9 cellular contexts compared by ENCODE assay signal in the genomic region with DNA sequence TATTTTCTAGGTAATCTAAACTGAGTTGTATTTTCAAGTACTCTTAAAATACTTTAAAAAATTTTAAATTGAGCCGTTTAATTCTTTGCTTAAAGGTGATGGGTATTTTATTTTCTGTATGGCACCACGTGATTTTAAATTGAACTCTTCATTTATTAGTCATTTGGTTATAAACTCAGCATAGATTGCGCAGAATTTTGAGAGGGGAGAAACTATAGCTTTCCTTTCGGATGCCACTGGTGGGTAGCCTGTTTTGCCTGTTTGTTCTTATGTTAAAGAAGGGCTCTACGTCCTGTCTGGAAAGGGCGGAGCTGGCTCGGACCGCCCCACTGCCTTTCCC. TPM values are rescaled to one million over a fixed set of nuclear protein-coding genes. Genes with fewer than 3 reads are reported as not detected.
DNase-seq lines count a peak whose midpoint lies in the region; FAIRE-seq and TF ChIP-seq lines count a peak whose summit lies in the region.
"Had no signal": no experiment of that assay in that cellular context is flagged by ENCODE, and none has a peak within 500 bp of the region (broad histone marks: within the 10 kb centered on the region; RNA-seq: fewer than 3 reads in every experiment).

No MANE protein-coding gene starts in this region.

- peak; percentile 85 for FAIRE-seq in TTC549 (lab: Jason Lieb, UNC)
- FAIRE-seq: frontal cortex had no signal

- no peak overlapping the region for H3K9ac ChIP-seq in fibroblast of lung (ENCODE audit: insufficient read depth, low read length)

- no peak for TF ChIP-seq CTCF in GM12865 (IDR thresholded peaks at IDR 0.05; ENCODE audit: insufficient read depth, low read depth, low read length, missing control alignments)
- no peak for TF ChIP-seq CTCF in fibroblast of lung (conservative IDR thresholded peaks at IDR 0.05 in 1 of 2, IDR thresholded peaks at IDR 0.05 in 1 of 2; ENCODE audit: low read depth in 1 of 2, low read length in 2 of 2)

- H3K9me3 ChIP-seq in fibroblast of lung (ENCODE audit: control insufficient read depth, insufficient read depth, low read depth, low read length): no peaks in the 10 kb centered on the region

- H3K4me3 ChIP-seq in GM12865 (ENCODE audit: low read depth, low read length) (peak overlapping the region; percentile 28), fibroblast of lung (replicated peaks in 1 of 4; ENCODE audit: control extremely low read depth in 1 of 4, insufficient read depth in 1 of 4, low read depth in 3 of 4, low read length in 4 of 4) (peak overlapping the region in 3 of 4 experiments; percentile 15 to 59 (median 51)), skeletal muscle cell (ENCODE audit: low read depth, low read length) (peak overlapping the region; percentile 27)

- no peaks in the 10 kb centered on the region for H3K4me1 ChIP-seq in fibroblast of lung (ENCODE audit: control insufficient read depth, extremely low read depth, insufficient read depth, low read length)

- H4K20me1 ChIP-seq in fibroblast of lung (ENCODE audit: control insufficient read depth, extremely low read depth, insufficient read depth, low read length): no peaks in the 10 kb centered on the region

- H3K27me3 ChIP-seq in fibroblast of lung (ENCODE audit: control insufficient read depth, insufficient read depth, low read length): no peaks in the 10 kb centered on the region

- H2AFZ ChIP-seq in fibroblast of lung (ENCODE audit: low read length): no peak overlapping the region

- peak overlapping the region; percentile 9 for H3K27ac ChIP-seq in fibroblast of lung (ENCODE audit: insufficient read depth, low read length)

- no peaks in the 10 kb centered on the region for H3K36me3 ChIP-seq in fibroblast of lung (ENCODE audit: control insufficient read depth, insufficient read depth, low read length)

- H3K79me2 ChIP-seq in fibroblast of lung (ENCODE audit: control insufficient read depth, insufficient read depth, low read length): peaks cover 17% of the 10 kb centered on the region

- DNase-seq in GM12865 (ENCODE audit: low read depth): no peak
- DNase-seq in fibroblast of lung (ENCODE audit: low read depth in 2 of 2): no peak
- no peak for DNase-seq in skeletal muscle cell (ENCODE audit: low read depth)
- no peak for DNase-seq in central memory CD4-positive, alpha-beta T cell
- no peak for DNase-seq in NCI-H146 treated with DMSO at 0.1 percent for 48 hours (lab: John Stamatoyannopoulos, UW; ENCODE audit: unreplicated experiment)
- DNase-seq in RPMI8226: no peak
- DNase-seq in epidermal melanocyte (ENCODE audit: insufficient read length, low spot score): no peak

- no peak overlapping the region for H3K4me2 ChIP-seq in fibroblast of lung (ENCODE audit: extremely low read depth, insufficient read depth, low read length)

RNA-seq across cellular contexts. Expression of a gene that starts 0.4 kb away (rescaled TPM):
- 13.1 and 14.9 TPM in 2 replicates for total RNA-seq in fibroblast of lung
- polyA plus RNA-seq in fibroblast of lung: 16.6 and 17.0 TPM in 2 replicates
- 9.8 and 11.1 TPM in 2 replicates for polyA plus RNA-seq in fibroblast of lung (2012)
- 3.1 and 4.2 TPM in 2 replicates for polyA minus RNA-seq in fibroblast of lung (ENCODE audit: low replicate concordance)

RNA-seq across cellular contexts. Expression of a gene that starts 22.6 kb away (rescaled TPM):
- total RNA-seq in fibroblast of lung: 80.9 and 85.0 TPM in 2 replicates
- polyA plus RNA-seq in fibroblast of lung: 90.4 and 95.2 TPM in 2 replicates
- 65.5 and 71.5 TPM in 2 replicates for polyA plus RNA-seq in fibroblast of lung (2012)
- polyA minus RNA-seq in fibroblast of lung (ENCODE audit: low replicate concordance): 3.0 and 18.0 TPM in 2 replicates

RNA-seq across cellular contexts. Expression of a gene that starts 34.2 kb away (rescaled TPM):
- 28.5 and 34.5 TPM in 2 replicates for total RNA-seq in fibroblast of lung
- polyA plus RNA-seq in fibroblast of lung: 35.6 and 64.9 TPM in 2 replicates
- 26.5 and 41.3 TPM in 2 replicates for polyA plus RNA-seq in fibroblast of lung (2012)
- polyA minus RNA-seq in fibroblast of lung (ENCODE audit: low replicate concordance): 6.4 and 8.1 TPM in 2 replicates
